Comparison of ENCODE assay signal across 16 cellular contexts in the genomic region with DNA sequence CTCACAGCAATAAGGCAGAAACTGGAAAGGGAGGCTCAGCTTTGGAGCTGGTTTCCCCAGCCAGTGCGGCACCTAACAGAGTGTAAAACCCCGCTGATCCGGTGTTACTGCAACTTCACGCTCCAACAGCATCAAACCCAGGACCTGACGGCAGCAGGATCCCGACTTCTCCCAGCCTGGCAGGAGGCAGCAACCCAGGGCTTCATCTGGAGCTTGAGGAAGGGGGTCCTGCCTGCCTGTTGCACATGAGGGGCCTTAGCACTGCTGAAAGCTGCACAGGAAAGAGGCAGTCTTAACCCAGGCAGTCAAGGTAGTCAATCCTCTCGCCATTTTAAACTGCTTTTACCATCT.
DNase-seq lines count a peak whose midpoint lies in the region; ATAC-seq and TF ChIP-seq lines count a peak whose summit lies in the region.
"Had no signal": no experiment of that assay in that cellular context is flagged by ENCODE, and none has a peak within 500 bp of the region (broad histone marks: within the 10 kb centered on the region; RNA-seq: fewer than 3 reads in every experiment).

No MANE protein-coding gene starts in this region.

- peak; percentile 14 for DNase-seq in activated CD4-positive, alpha-beta memory T cell treated with anti-CD3 and anti-CD28 coated beads, Interleukin-2, amount 10 ng/mL, durations not matched to agents 7 days and 5 days
- no peak for DNase-seq in activated CD4-positive, alpha-beta memory T cell treated with anti-CD3 and anti-CD28 coated beads for 36 hours
- peak; percentile 33 for DNase-seq in endodermal cell
- DNase-seq in osteocyte (ENCODE audit: extremely low spot score, unreplicated experiment), result peak; percentile 69
- peak; percentile 49 to 52 for DNase-seq in vagina (ENCODE audit: extremely low spot score in 2 of 2)
- DNase-seq in GM23338 (ENCODE audit: low spot score), result no peak
- DNase-seq: AML-193; Calu3; CD4-positive, alpha-beta memory T cell; DMS79 treated with DMSO at 0.1 percent for 48 hours; GF-D8; HCEC 1CT had no signal

- H3K4me3 ChIP-seq in endodermal cell (ENCODE audit: low read length) (no peak overlapping the region), vagina (no peak overlapping the region), GM23338 (no peak overlapping the region)
- H3K4me3 ChIP-seq: A549 had no signal

- H3K4me2 ChIP-seq in GM23338, result no peak overlapping the region
- H3K4me2 ChIP-seq: A549 had no signal

- H3K27ac ChIP-seq in endodermal cell (ENCODE audit: low read depth, low read length), result no peak overlapping the region
- no peak overlapping the region for H3K27ac ChIP-seq in vagina
- H3K27ac ChIP-seq in GM23338 (ENCODE audit: low read depth), result no peak overlapping the region
- H3K27ac ChIP-seq: 22Rv1, A549 had no signal

- no peaks in the 10 kb centered on the region for H3K4me1 Mint-ChIP-seq in activated CD4-positive, alpha-beta memory T cell treated with anti-CD3 and anti-CD28 coated beads, Interleukin-2, amount 10 ng/mL, durations not matched to agents 7 days and 5 days
- no peaks in the 10 kb centered on the region for H3K4me1 Mint-ChIP-seq in activated CD4-positive, alpha-beta memory T cell treated with anti-CD3 and anti-CD28 coated beads for 36 hours (ENCODE audit: low read depth)
- H3K4me1 Mint-ChIP-seq in endodermal cell (peaks cover 2% of the 10 kb centered on the region), osteocyte (ENCODE audit: unreplicated experiment) (no peaks in the 10 kb centered on the region), GM23338 (peaks cover 8% of the 10 kb centered on the region)
- H3K4me1 Mint-ChIP-seq: CD4-positive, alpha-beta memory T cell had no signal

- intact Hi-C loops in activated CD4-positive, alpha-beta memory T cell treated with anti-CD3 and anti-CD28 coated beads for 36 hours (cut with micrococcal nuclease), result no loop called here
- intact Hi-C loops in vagina (cut with DNase I), result no loop called here

- H3K4me3 Mint-ChIP-seq in activated CD4-positive, alpha-beta memory T cell treated with anti-CD3 and anti-CD28 coated beads, Interleukin-2, amount 10 ng/mL, durations not matched to agents 7 days and 5 days, result no peak overlapping the region
- H3K4me3 Mint-ChIP-seq in activated CD4-positive, alpha-beta memory T cell treated with anti-CD3 and anti-CD28 coated beads for 36 hours, result no peak overlapping the region
- H3K4me3 Mint-ChIP-seq in endodermal cell (no peak overlapping the region), osteocyte (ENCODE audit: unreplicated experiment) (no peak overlapping the region), GM23338 (no peak overlapping the region)
- H3K4me3 Mint-ChIP-seq: CD14-positive monocyte; CD4-positive, alpha-beta memory T cell had no signal

- no peak for TF ChIP-seq POLR2A in vagina (IDR thresholded peaks at IDR 0.05)

- H3K27me3 ChIP-seq in endodermal cell (ENCODE audit: control insufficient read depth, insufficient read depth, low read length, poor library complexity, severe bottlenecking), result no peaks in the 10 kb centered on the region
- no peaks in the 10 kb centered on the region for H3K27me3 ChIP-seq in vagina
- no peaks in the 10 kb centered on the region for H3K27me3 ChIP-seq in GM23338 (ENCODE audit: insufficient read depth)

- H3K36me3 ChIP-seq in endodermal cell (ENCODE audit: control insufficient read depth, insufficient read depth, low read length), result no peaks in the 10 kb centered on the region
- no peaks in the 10 kb centered on the region for H3K36me3 ChIP-seq in vagina
- H3K36me3 ChIP-seq in GM23338 (ENCODE audit: insufficient read depth), result no peaks in the 10 kb centered on the region

- H2AFZ ChIP-seq in GM23338, result no peak overlapping the region

- no peaks in the 10 kb centered on the region for H3K4me1 ChIP-seq in endodermal cell (ENCODE audit: control insufficient read depth, insufficient read depth, low read length)
- no peaks in the 10 kb centered on the region for H3K4me1 ChIP-seq in vagina
- no peaks in the 10 kb centered on the region for H3K4me1 ChIP-seq in GM23338 (ENCODE audit: insufficient read depth)
- H3K4me1 ChIP-seq: A549 had no signal

- H4K20me1 ChIP-seq in GM23338 (replicated peaks; ENCODE audit: insufficient read depth), result no peaks in the 10 kb centered on the region

- ATAC-seq in GM23338 (no peak), GM18873 (IDR thresholded peaks at IDR 0.05; ENCODE audit: low FRiP score, unreplicated experiment) (no peak)
- ATAC-seq: A549 had no signal

- H3K9me3 ChIP-seq in endodermal cell (ENCODE audit: control insufficient read depth, low read length), result no peaks in the 10 kb centered on the region
- no peaks in the 10 kb centered on the region for H3K9me3 ChIP-seq in vagina
- H3K9me3 ChIP-seq: A549 had no signal

- no peak overlapping the region for H3K9ac ChIP-seq in endodermal cell (ENCODE audit: extremely low read depth, low read length, poor library complexity, severe bottlenecking)

- H3F3A ChIP-seq in GM23338 (replicated peaks; ENCODE audit: low read depth), result no peaks in the 10 kb centered on the region

- 92 to 100% methylated on average over 2 to 7 of the region's 7 CpGs for WGBS in endodermal cell (ENCODE audit: insufficient coverage in 1 of 2, insufficient read length in 1 of 2), 2 experiments

- H3K36me3 Mint-ChIP-seq in activated CD4-positive, alpha-beta memory T cell treated with anti-CD3 and anti-CD28 coated beads, Interleukin-2, amount 10 ng/mL, durations not matched to agents 7 days and 5 days (ENCODE audit: low read depth), result no peaks in the 10 kb centered on the region
- no peaks in the 10 kb centered on the region for H3K36me3 Mint-ChIP-seq in activated CD4-positive, alpha-beta memory T cell treated with anti-CD3 and anti-CD28 coated beads for 36 hours
- H3K36me3 Mint-ChIP-seq in endodermal cell (ENCODE audit: low read depth) (no peaks in the 10 kb centered on the region), osteocyte (ENCODE audit: unreplicated experiment) (no peaks in the 10 kb centered on the region), GM23338 (ENCODE audit: low read depth) (no peaks in the 10 kb centered on the region)
- H3K36me3 Mint-ChIP-seq: CD14-positive monocyte; CD4-positive, alpha-beta memory T cell had no signal

- TF ChIP-seq CTCF in endodermal cell (conservative IDR thresholded peaks at IDR 0.05), result no peak
- no peak for TF ChIP-seq CTCF in osteocyte (IDR thresholded peaks at IDR 0.05)
- no peak for TF ChIP-seq CTCF in vagina (IDR thresholded peaks at IDR 0.05)
- TF ChIP-seq CTCF in GM23338 (conservative IDR thresholded peaks at IDR 0.05; ENCODE audit: low read depth in 2 of 2), result no peak

- no peaks in the 10 kb centered on the region for H3K9me2 ChIP-seq in GM23338 (ENCODE audit: insufficient read depth)

- H3K27ac Mint-ChIP-seq in activated CD4-positive, alpha-beta memory T cell treated with anti-CD3 and anti-CD28 coated beads, Interleukin-2, amount 10 ng/mL, durations not matched to agents 7 days and 5 days, result no peak overlapping the region
- H3K27ac Mint-ChIP-seq in activated CD4-positive, alpha-beta memory T cell treated with anti-CD3 and anti-CD28 coated beads for 36 hours, result no peak overlapping the region
- H3K27ac Mint-ChIP-seq in endodermal cell, result no peak overlapping the region
- H3K27ac Mint-ChIP-seq in osteocyte (ENCODE audit: unreplicated experiment), result no peak overlapping the region
- no peak overlapping the region for H3K27ac Mint-ChIP-seq in GM23338
- H3K27ac Mint-ChIP-seq: CD14-positive monocyte; CD4-positive, alpha-beta memory T cell had no signal

- no peaks in the 10 kb centered on the region for H3K79me2 ChIP-seq in GM23338 (replicated peaks; ENCODE audit: insufficient read depth)

- no peaks in the 10 kb centered on the region for H3K27me3 Mint-ChIP-seq in activated CD4-positive, alpha-beta memory T cell treated with anti-CD3 and anti-CD28 coated beads, Interleukin-2, amount 10 ng/mL, durations not matched to agents 7 days and 5 days
- no peaks in the 10 kb centered on the region for H3K27me3 Mint-ChIP-seq in activated CD4-positive, alpha-beta memory T cell treated with anti-CD3 and anti-CD28 coated beads for 36 hours
- H3K27me3 Mint-ChIP-seq in endodermal cell (ENCODE audit: insufficient read depth) (peaks cover 1% of the 10 kb centered on the region), osteocyte (ENCODE audit: unreplicated experiment) (no peaks in the 10 kb centered on the region), GM23338 (ENCODE audit: insufficient read depth, low read depth, poor library complexity) (no peaks in the 10 kb centered on the region)
- H3K27me3 Mint-ChIP-seq: CD4-positive, alpha-beta memory T cell had no signal

- no peaks in the 10 kb centered on the region for H3K9me3 Mint-ChIP-seq in activated CD4-positive, alpha-beta memory T cell treated with anti-CD3 and anti-CD28 coated beads, Interleukin-2, amount 10 ng/mL, durations not matched to agents 7 days and 5 days
- H3K9me3 Mint-ChIP-seq in activated CD4-positive, alpha-beta memory T cell treated with anti-CD3 and anti-CD28 coated beads for 36 hours, result no peaks in the 10 kb centered on the region
- H3K9me3 Mint-ChIP-seq in endodermal cell (no peaks in the 10 kb centered on the region), osteocyte (ENCODE audit: unreplicated experiment) (no peaks in the 10 kb centered on the region), GM23338 (no peaks in the 10 kb centered on the region)
- H3K9me3 Mint-ChIP-seq: CD14-positive monocyte; CD4-positive, alpha-beta memory T cell had no signal

- CTCF ChIA-PET in activated CD4-positive, alpha-beta memory T cell treated with anti-CD3 and anti-CD28 coated beads, Interleukin-2, amount 10 ng/mL, durations not matched to agents 7 days and 5 days (lab: Charles Lee), result interaction anchor here (1.0 to 1.8 kb wide), 2 partner anchors 11 to 13 kb away, joined by 4 to 5 read pairs; no protein-coding TSS in a partner anchor
- CTCF ChIA-PET in activated CD4-positive, alpha-beta memory T cell treated with anti-CD3 and anti-CD28 coated beads for 36 hours (lab: Charles Lee), result interaction anchor here (1.3 kb wide), 1 partner anchor 345 kb away, joined by 3 read pairs; no protein-coding TSS in a partner anchor

- POLR2A ChIA-PET in activated CD4-positive, alpha-beta memory T cell treated with anti-CD3 and anti-CD28 coated beads, Interleukin-2, amount 10 ng/mL, durations not matched to agents 7 days and 5 days (lab: Charles Lee), result no interaction called here
- POLR2A ChIA-PET in activated CD4-positive, alpha-beta memory T cell treated with anti-CD3 and anti-CD28 coated beads for 36 hours (lab: Charles Lee), result no interaction called here

TF ChIP-seq in GM23338, 12 proteins besides CTCF, POLR2A, EP300 and RAD21 (continues in another document):
- TF ChIP-seq STAT1 (IDR thresholded peaks at IDR 0.05; ENCODE audit: unreplicated experiment), result no peak

Comparison
In these comparisons a context has a peak if more than half of its experiments do, and no peak if none do; other contexts are left out.
1. DNase-seq: peak in activated CD4-positive, alpha-beta memory T cell treated with anti-CD3 and anti-CD28 coated beads, Interleukin-2, amount 10 ng/mL, durations not matched to agents 7 days and 5 days (single experiment), endodermal cell (single experiment), osteocyte (single experiment) and vagina (2 of 2); none in activated CD4-positive, alpha-beta memory T cell treated with anti-CD3 and anti-CD28 coated beads for 36 hours (single experiment) and GM23338 (single experiment).